In genomic region chr11:71133946-71134345, GRCh38 we compare ENCODE assay signal across 20 cellular contexts.
"Had no signal": no experiment of that assay in that cellular context is flagged by ENCODE, and none has a peak within 500 bp of the region (broad histone marks: within the 10 kb centered on the region; RNA-seq: fewer than 3 reads in every experiment).

No MANE protein-coding gene starts in this region.

- H3K27ac ChIP-seq: coronary artery, dorsolateral prefrontal cortex, esophagus muscularis mucosa, foreskin keratinocyte, heart right ventricle, left lung, lower lobe of right lung had no signal

- H3K27ac Mint-ChIP-seq: immature natural killer cell, mesothelial cell of epicardium had no signal

- H3K4me1 ChIP-seq: esophagus muscularis mucosa, foreskin keratinocyte, heart right ventricle, left lung, lower lobe of right lung had no signal

- H3K9me3 Mint-ChIP-seq: immature natural killer cell, mesothelial cell of epicardium had no signal

- H3K36me3 ChIP-seq: esophagus muscularis mucosa, heart right ventricle, left lung, lower lobe of right lung had no signal

- DNase-seq: dermis blood vessel endothelial cell; effector CD4-positive, alpha-beta T cell; effector memory CD4-positive, alpha-beta T cell; foreskin keratinocyte; glutamatergic neuron; head of caudate nucleus; heart right ventricle; hippocampal formation; immature natural killer cell; islet precursor cell; left cardiac atrium; left lung; left ventricle myocardium superior; lower lobe of right lung; mesenchymal stem cell; mucosa of descending colon had no signal

- H3K4me3 ChIP-seq: coronary artery, dorsolateral prefrontal cortex, esophagus muscularis mucosa, heart right ventricle, left lung, lower lobe of right lung, mucosa of descending colon had no signal

- ATAC-seq: foreskin keratinocyte, heart right ventricle, left cardiac atrium, left lung, left ventricle myocardium superior, lower lobe of right lung, mucosa of descending colon had no signal

- H3K36me3 Mint-ChIP-seq: immature natural killer cell, mesothelial cell of epicardium had no signal

- H3K9me3 ChIP-seq: esophagus muscularis mucosa, heart right ventricle, left lung, lower lobe of right lung, mucosa of descending colon had no signal

- H3K27me3 ChIP-seq: foreskin keratinocyte, left lung had no signal
